ENCODE assay signal across 17 cellular contexts in the genomic region with DNA sequence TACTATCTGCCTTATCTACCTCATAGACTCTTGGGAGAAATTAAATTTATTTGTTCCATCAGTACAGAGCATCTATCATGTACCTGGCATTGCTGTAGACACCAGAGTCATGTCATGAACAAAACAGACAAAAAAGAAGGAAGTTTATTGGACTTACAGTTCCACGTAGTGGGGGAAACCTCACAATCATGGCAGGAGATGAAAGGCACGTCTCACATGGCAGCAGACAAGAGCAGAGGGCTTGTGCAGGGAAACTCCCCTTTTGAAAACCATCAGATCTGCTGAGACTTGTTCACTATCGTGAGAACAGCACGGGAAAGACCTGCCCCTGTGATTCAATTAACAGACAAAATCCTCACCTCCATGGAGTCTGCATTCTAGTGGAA. TPM values are rescaled to one million over a fixed set of nuclear protein-coding genes. Genes with fewer than 3 reads are reported as not detected.
DNase-seq lines count a peak whose midpoint lies in the region; ATAC-seq lines count a peak whose summit lies in the region.
"Had no signal": no experiment of that assay in that cellular context is flagged by ENCODE, and none has a peak within 500 bp of the region (broad histone marks: within the 10 kb centered on the region; RNA-seq: fewer than 3 reads in every experiment).

No MANE protein-coding gene starts in this region.

- DNase-seq in activated T-cell treated with anti-CD3 and anti-CD28 coated beads, Interleukin-2, amount 50 U/mL, for 72 hours = peak; percentile 25 to 30
- DNase-seq in activated T-cell treated with anti-CD3 and anti-CD28 coated beads, Interleukin-2, amount 50 U/mL, for 1 hour = no peak
- DNase-seq in Karpas-422 (peak; percentile 23), sciatic nerve (ENCODE audit: low spot score) (no peak)
- DNase-seq in activated naive CD8-positive, alpha-beta T cell treated with anti-CD3 and anti-CD28 coated beads for 36 hours = no peak
- peak; percentile 32 for DNase-seq in stimulated activated CD8-positive, alpha-beta memory T cell treated with anti-CD3 and anti-CD28 coated beads, Interleukin-4, amount 100 ng/mL, for 48 hours
- DNase-seq: amygdala; cortex of kidney; NCI-H1092 treated with DMSO at 0.1 percent for 48 hours; NCI-H1930; NCI-H774; small intestine; stimulated activated CD4-positive, alpha-beta T cell treated with anti-CD3 and anti-CD28 coated beads, Interleukin-4, amount 100 ng/mL, for 1 hour; upper lobe of right lung had no signal

- H3K4me1 ChIP-seq in Karpas-422 (ENCODE audit: low read length) = peaks cover 6% of the 10 kb centered on the region
- H3K4me1 ChIP-seq: BLaER1 treated with 17β-estradiol and CSF1 and Interleukin-3, amounts not matched to agents 10 nM and 100 nM; upper lobe of right lung had no signal

- H4K20me1 ChIP-seq in Karpas-422 (ENCODE audit: insufficient read depth, low read depth, low read length) = no peaks in the 10 kb centered on the region
- H4K20me1 ChIP-seq: BLaER1 treated with 17β-estradiol and CSF1 and Interleukin-3, amounts not matched to agents 10 nM and 100 nM had no signal

- H2AFZ ChIP-seq in Karpas-422 (ENCODE audit: low read length) = no peak overlapping the region
- H2AFZ ChIP-seq: GM23338 had no signal

- no peaks in the 10 kb centered on the region for H3K27me3 Mint-ChIP-seq in activated T-cell treated with anti-CD3 and anti-CD28 coated beads, Interleukin-2, amount 50 U/mL, for 72 hours (ENCODE audit: low read depth)
- no peaks in the 10 kb centered on the region for H3K27me3 Mint-ChIP-seq in activated naive CD8-positive, alpha-beta T cell treated with anti-CD3 and anti-CD28 coated beads for 36 hours

- H3K9me2 ChIP-seq in Karpas-422 (replicated peaks; ENCODE audit: insufficient read depth, low read length) = no peaks in the 10 kb centered on the region

- ATAC-seq in activated T-cell treated with anti-CD3 and anti-CD28 coated beads, Interleukin-2, amount 50 U/mL, for 72 hours (replicated peaks in 1 of 2) = peak in 1 of 2 donors; percentile 44
- ATAC-seq in sciatic nerve (no peak), HG02610 (IDR thresholded peaks at IDR 0.05; ENCODE audit: unreplicated experiment) (no peak)
- ATAC-seq: GM23338, upper lobe of right lung had no signal

- peaks cover 15 to 22% of the 10 kb centered on the region in 2 donors for H3K36me3 Mint-ChIP-seq in activated T-cell treated with anti-CD3 and anti-CD28 coated beads, Interleukin-2, amount 50 U/mL, for 72 hours (ENCODE audit: insufficient read depth in 2 of 2)
- peaks cover 9% of the 10 kb centered on the region for H3K36me3 Mint-ChIP-seq in activated naive CD8-positive, alpha-beta T cell treated with anti-CD3 and anti-CD28 coated beads for 36 hours

- H3K9me3 ChIP-seq in Karpas-422 (ENCODE audit: low read length) = peaks cover 3% of the 10 kb centered on the region; the same call in 1 of the 2 replicates
- H3K9me3 ChIP-seq: upper lobe of right lung had no signal

- peaks cover 11 to 13% of the 10 kb centered on the region in 2 donors for H3K9me3 Mint-ChIP-seq in activated T-cell treated with anti-CD3 and anti-CD28 coated beads, Interleukin-2, amount 50 U/mL, for 72 hours
- peaks cover 16% of the 10 kb centered on the region for H3K9me3 Mint-ChIP-seq in activated naive CD8-positive, alpha-beta T cell treated with anti-CD3 and anti-CD28 coated beads for 36 hours

- H3K36me3 ChIP-seq in Karpas-422 (ENCODE audit: insufficient read depth, low read length) = no peaks in the 10 kb centered on the region
- H3K36me3 ChIP-seq: BLaER1 treated with 17β-estradiol and CSF1 and Interleukin-3, amounts not matched to agents 10 nM and 100 nM; upper lobe of right lung had no signal

- H3K79me2 ChIP-seq in Karpas-422 (ENCODE audit: low read length) = no peaks in the 10 kb centered on the region

- peak overlapping the region; percentile 97 for H3K27ac Mint-ChIP-seq in activated T-cell treated with anti-CD3 and anti-CD28 coated beads, Interleukin-2, amount 50 U/mL, for 72 hours
- H3K27ac Mint-ChIP-seq in activated naive CD8-positive, alpha-beta T cell treated with anti-CD3 and anti-CD28 coated beads for 36 hours = peak overlapping the region; percentile 80
- H3K27ac Mint-ChIP-seq: GM23338 had no signal

- H3K9ac ChIP-seq in Karpas-422 (ENCODE audit: low read length) = no peak overlapping the region
- H3K9ac ChIP-seq: BLaER1 treated with 17β-estradiol and CSF1 and Interleukin-3, amounts not matched to agents 10 nM and 100 nM had no signal

- intact Hi-C loops in sciatic nerve (cut with DNase I) = no loop called here

- peaks cover 23% of the 10 kb centered on the region for H3K4me1 Mint-ChIP-seq in activated T-cell treated with anti-CD3 and anti-CD28 coated beads, Interleukin-2, amount 50 U/mL, for 72 hours (ENCODE audit: low read depth)
- peaks cover 11% of the 10 kb centered on the region for H3K4me1 Mint-ChIP-seq in activated naive CD8-positive, alpha-beta T cell treated with anti-CD3 and anti-CD28 coated beads for 36 hours

- no peak overlapping the region for H3K27ac ChIP-seq in Karpas-422 (ENCODE audit: low read length)
- H3K27ac ChIP-seq: BLaER1 treated with 17β-estradiol and CSF1 and Interleukin-3, amounts not matched to agents 10 nM and 100 nM; upper lobe of right lung had no signal

- H3K4me3 ChIP-seq in Karpas-422 (ENCODE audit: low read length) = no peak overlapping the region
- H3K4me3 ChIP-seq: BLaER1 treated with 17β-estradiol and CSF1 and Interleukin-3, amounts not matched to agents 10 nM and 100 nM; GM23338; upper lobe of right lung had no signal

- no peak overlapping the region for H3K4me2 ChIP-seq in Karpas-422 (ENCODE audit: low read depth, low read length, poor library complexity, severe bottlenecking)
- H3K4me2 ChIP-seq: BLaER1 treated with 17β-estradiol and CSF1 and Interleukin-3, amounts not matched to agents 10 nM and 100 nM; GM23338 had no signal

- H3K4me3 Mint-ChIP-seq in activated T-cell treated with anti-CD3 and anti-CD28 coated beads, Interleukin-2, amount 50 U/mL, for 72 hours = peak overlapping the region; percentile 36 to 80
- H3K4me3 Mint-ChIP-seq in activated naive CD8-positive, alpha-beta T cell treated with anti-CD3 and anti-CD28 coated beads for 36 hours = peak overlapping the region; percentile 3
- H3K4me3 Mint-ChIP-seq: GM23338 had no signal

- H3K27me3 ChIP-seq in Karpas-422 (ENCODE audit: low read length) = no peaks in the 10 kb centered on the region
- H3K27me3 ChIP-seq: BLaER1 treated with 17β-estradiol and CSF1 and Interleukin-3, amounts not matched to agents 10 nM and 100 nM; upper lobe of right lung had no signal

RNA-seq across cellular contexts. Expression of a gene that starts 25.6 kb away (rescaled TPM):
- total RNA-seq in activated T-cell treated with anti-CD3 and anti-CD28 coated beads, Interleukin-2, amount 50 U/mL, for 72 hours = 10 to 100 TPM; 63.0 to 67.5 TPM
- 188 and 260 TPM in 2 replicates for total RNA-seq in Karpas-422 (2014; rRNA removed; shearing (Covaris generic); ENCODE audit: low replicate concordance)
- 10 to 100 TPM; 41.1 to 42.9 TPM for total RNA-seq in activated naive CD8-positive, alpha-beta T cell treated with anti-CD3 and anti-CD28 coated beads for 36 hours
- total RNA-seq in sciatic nerve = 77.4 TPM

Comparison
In these comparisons a context has a peak if more than half of its experiments do, and no peak if none do; other contexts are left out.
1. DNase-seq: peak in activated T-cell treated with anti-CD3 and anti-CD28 coated beads, Interleukin-2, amount 50 U/mL, for 72 hours (2 of 2), Karpas-422 (single experiment) and stimulated activated CD8-positive, alpha-beta memory T cell treated with anti-CD3 and anti-CD28 coated beads, Interleukin-4, amount 100 ng/mL, for 48 hours (single experiment); none in activated T-cell treated with anti-CD3 and anti-CD28 coated beads, Interleukin-2, amount 50 U/mL, for 1 hour (single experiment), activated naive CD8-positive, alpha-beta T cell treated with anti-CD3 and anti-CD28 coated beads for 36 hours (single experiment) and sciatic nerve (single experiment).